In genomic region chr1:56526571-56527174, GRCh38 we compare ENCODE assay signal across 1 cellular context.
TF ChIP-seq lines count a peak whose summit lies in the region.

No MANE protein-coding gene starts in this region.

TF ChIP-seq in WTC11, 78 proteins besides CTCF, POLR2A, EP300 and RAD21 (continued from another document):
- no peak for TF ChIP-seq ZNF281 (CRISPR knock-in tag; IDR thresholded peaks at IDR 0.05)
- TF ChIP-seq HMGXB4 (CRISPR knock-in tag; IDR thresholded peaks at IDR 0.05): no peak
- TF ChIP-seq, protein P1, sequence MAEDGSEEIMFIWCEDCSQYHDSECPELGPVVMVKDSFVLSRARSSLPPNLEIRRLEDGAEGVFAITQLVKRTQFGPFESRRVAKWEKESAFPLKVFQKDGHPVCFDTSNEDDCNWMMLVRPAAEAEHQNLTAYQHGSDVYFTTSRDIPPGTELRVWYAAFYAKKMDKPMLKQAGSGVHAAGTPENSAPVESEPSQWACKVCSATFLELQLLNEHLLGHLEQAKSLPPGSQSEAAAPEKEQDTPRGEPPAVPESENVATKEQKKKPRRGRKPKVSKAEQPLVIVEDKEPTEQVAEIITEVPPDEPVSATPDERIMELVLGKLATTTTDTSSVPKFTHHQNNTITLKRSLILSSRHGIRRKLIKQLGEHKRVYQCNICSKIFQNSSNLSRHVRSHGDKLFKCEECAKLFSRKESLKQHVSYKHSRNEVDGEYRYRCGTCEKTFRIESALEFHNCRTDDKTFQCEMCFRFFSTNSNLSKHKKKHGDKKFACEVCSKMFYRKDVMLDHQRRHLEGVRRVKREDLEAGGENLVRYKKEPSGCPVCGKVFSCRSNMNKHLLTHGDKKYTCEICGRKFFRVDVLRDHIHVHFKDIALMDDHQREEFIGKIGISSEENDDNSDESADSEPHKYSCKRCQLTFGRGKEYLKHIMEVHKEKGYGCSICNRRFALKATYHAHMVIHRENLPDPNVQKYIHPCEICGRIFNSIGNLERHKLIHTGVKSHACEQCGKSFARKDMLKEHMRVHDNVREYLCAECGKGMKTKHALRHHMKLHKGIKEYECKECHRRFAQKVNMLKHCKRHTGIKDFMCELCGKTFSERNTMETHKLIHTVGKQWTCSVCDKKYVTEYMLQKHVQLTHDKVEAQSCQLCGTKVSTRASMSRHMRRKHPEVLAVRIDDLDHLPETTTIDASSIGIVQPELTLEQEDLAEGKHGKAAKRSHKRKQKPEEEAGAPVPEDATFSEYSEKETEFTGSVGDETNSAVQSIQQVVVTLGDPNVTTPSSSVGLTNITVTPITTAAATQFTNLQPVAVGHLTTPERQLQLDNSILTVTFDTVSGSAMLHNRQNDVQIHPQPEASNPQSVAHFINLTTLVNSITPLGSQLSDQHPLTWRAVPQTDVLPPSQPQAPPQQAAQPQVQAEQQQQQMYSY (CRISPR knock-in tag; IDR thresholded peaks at IDR 0.05): no peak
- TF ChIP-seq RORB (CRISPR knock-in tag; IDR thresholded peaks at IDR 0.05): no peak
- TF ChIP-seq NR2C2 (CRISPR knock-in tag; IDR thresholded peaks at IDR 0.05): no peak
- no peak for TF ChIP-seq FOXP1 (CRISPR knock-in tag; IDR thresholded peaks at IDR 0.05; ENCODE audit: borderline replicate concordance)
